Comparison of ENCODE assay signal across 8 cellular contexts in the genomic region with DNA sequence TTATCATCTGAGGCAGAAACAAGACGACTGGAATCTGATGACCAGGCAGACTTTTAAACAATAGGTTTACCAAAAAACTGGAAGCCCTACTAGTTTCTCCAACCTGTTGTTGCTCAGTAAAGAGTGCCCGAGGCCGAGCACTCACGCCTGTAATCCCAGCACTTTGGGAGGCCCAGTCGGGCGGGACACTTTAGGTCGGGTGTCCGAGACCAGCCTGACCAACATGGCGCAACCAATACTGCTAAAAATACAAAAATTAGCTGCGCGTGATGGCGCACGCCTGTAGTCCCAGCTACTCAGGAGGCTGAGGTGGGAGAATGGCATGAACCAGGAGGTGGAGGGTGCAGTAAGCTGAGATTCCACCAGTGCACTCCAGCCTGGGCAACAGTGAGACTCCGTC.
DNase-seq lines count a peak whose midpoint lies in the region; TF ChIP-seq lines count a peak whose summit lies in the region.

No MANE protein-coding gene starts in this region.

- peak overlapping the region; percentile 94 for H3K4me3 Mint-ChIP-seq in activated T-cell treated with anti-CD3 and anti-CD28 coated beads, Interleukin-2, amount 50 U/mL, for 24 hours

- H3K9ac ChIP-seq in adipocyte (ENCODE audit: low read length) = peak overlapping the region; percentile 95

- H3K9me3 Mint-ChIP-seq in activated T-cell treated with anti-CD3 and anti-CD28 coated beads, Interleukin-2, amount 50 U/mL, for 24 hours = no peaks in the 10 kb centered on the region

- no peak for TF ChIP-seq CTCF in tibial artery (IDR thresholded peaks at IDR 0.05)

- H3K9me3 ChIP-seq in adipocyte (ENCODE audit: control insufficient read depth, low read length) = no peaks in the 10 kb centered on the region
- H3K9me3 ChIP-seq in tibial artery = no peaks in the 10 kb centered on the region

- no peaks in the 10 kb centered on the region for H3K27me3 Mint-ChIP-seq in activated T-cell treated with anti-CD3 and anti-CD28 coated beads, Interleukin-2, amount 50 U/mL, for 24 hours

- H3K27ac ChIP-seq in tibial artery = peak overlapping the region; percentile 89 to 92

- H3K27me3 ChIP-seq in adipocyte (replicated peaks; ENCODE audit: control insufficient read depth, insufficient read depth, low read length) (no peaks in the 10 kb centered on the region), tibial artery (no peaks in the 10 kb centered on the region)

- H3K27ac Mint-ChIP-seq in activated T-cell treated with anti-CD3 and anti-CD28 coated beads, Interleukin-2, amount 50 U/mL, for 24 hours = peak overlapping the region; percentile 99

- H3K4me3 ChIP-seq in adipocyte (ENCODE audit: low read length) = peak overlapping the region; percentile 100
- peak overlapping the region; percentile 68 to 88 for H3K4me3 ChIP-seq in tibial artery

- peaks cover 58% of the 10 kb centered on the region for H3K4me1 Mint-ChIP-seq in activated T-cell treated with anti-CD3 and anti-CD28 coated beads, Interleukin-2, amount 50 U/mL, for 24 hours (ENCODE audit: low read depth)

- intact Hi-C loops in tibial artery (cut with DNase I; ENCODE audit: low total_unique reads) = no loop called here

- H3K36me3 ChIP-seq in adipocyte (ENCODE audit: control insufficient read depth, insufficient read depth, low read length, severe bottlenecking) (peaks cover 7% of the 10 kb centered on the region), tibial artery (peaks cover 2 to 11% (median 3%) of the 10 kb centered on the region in 3 donors)

- peaks cover 74% of the 10 kb centered on the region for H3K36me3 Mint-ChIP-seq in activated T-cell treated with anti-CD3 and anti-CD28 coated beads, Interleukin-2, amount 50 U/mL, for 24 hours (ENCODE audit: low read depth)

- H3K4me1 ChIP-seq in adipocyte (ENCODE audit: control insufficient read depth, insufficient read depth, low read length) (peaks cover 22% of the 10 kb centered on the region), tibial artery (peaks cover 0 to 39% (median 24%) of the 10 kb centered on the region in 4 donors)

- no peak for DNase-seq in activated T-cell treated with anti-CD3 and anti-CD28 coated beads, Interleukin-2, amount 50 U/mL, for 24 hours
- no peak for DNase-seq in activated T-cell treated with anti-CD3 and anti-CD28 coated beads for 4 hours
- DNase-seq in adipocyte (ENCODE audit: low read depth) = peak; percentile 34
- peak; percentile 46 for DNase-seq in kidney tubule cell (ENCODE audit: low spot score)
- no peak for DNase-seq in tibial artery
- DNase-seq in SHP77 treated with DMSO at 0.1 percent for 48 hours (lab: John Stamatoyannopoulos, UW) = no peak
- DNase-seq in LoVo (ENCODE audit: low spot score) = no peak
- DNase-seq in DMS 273 treated with DMSO at 0.1 percent for 48 hours (lab: John Stamatoyannopoulos, UW) = no peak

Comparison
In these comparisons a context has a peak if more than half of its experiments do, and no peak if none do; other contexts are left out.
1. DNase-seq: peak in adipocyte (single experiment) and kidney tubule cell (single experiment); none in activated T-cell treated with anti-CD3 and anti-CD28 coated beads, Interleukin-2, amount 50 U/mL, for 24 hours (single experiment), activated T-cell treated with anti-CD3 and anti-CD28 coated beads for 4 hours (single experiment), tibial artery (0 of 2), SHP77 treated with DMSO at 0.1 percent for 48 hours (single experiment), LoVo (single experiment) and DMS 273 treated with DMSO at 0.1 percent for 48 hours (single experiment).